ENCODE assay signal across 1 cellular context in the genomic region with DNA sequence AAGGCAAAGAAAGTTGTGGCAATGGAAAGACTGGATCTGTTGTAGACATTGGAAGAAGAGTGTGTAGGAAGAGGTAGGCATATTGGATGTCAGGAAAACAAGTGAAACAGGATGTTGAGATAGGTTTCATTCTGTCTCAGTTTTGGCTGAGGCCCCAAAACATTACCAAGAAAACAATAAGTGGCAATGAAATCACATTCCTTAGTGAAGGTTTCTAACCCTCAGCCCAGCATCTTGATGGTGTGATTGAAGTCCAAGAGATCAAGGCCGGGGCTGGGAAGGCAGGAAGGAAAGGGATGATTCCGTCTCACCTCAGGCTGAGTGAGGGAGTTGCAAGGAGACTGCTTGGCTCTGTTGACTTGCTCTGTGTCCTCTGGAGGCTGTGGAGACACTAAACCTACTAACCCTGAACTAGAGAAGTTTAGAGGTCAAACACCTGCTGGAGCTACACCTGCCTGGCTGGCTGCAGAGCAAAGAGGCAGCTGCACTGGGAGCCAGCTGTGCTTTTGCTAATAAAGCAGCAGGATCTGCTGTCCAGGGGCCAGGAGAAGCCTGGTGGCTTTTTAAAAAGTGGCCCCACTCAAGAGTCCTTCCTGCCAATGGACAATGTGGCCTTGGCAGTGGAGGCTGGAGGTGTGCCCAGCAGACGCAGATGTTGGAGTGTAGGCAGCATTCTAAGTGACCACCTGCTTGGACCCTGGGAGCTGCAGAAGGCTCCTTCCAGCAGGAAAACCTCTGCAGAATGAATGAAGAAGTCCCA.
TF ChIP-seq lines count a peak whose summit lies in the region.

No MANE protein-coding gene starts in this region.

TF ChIP-seq in endothelial cell of umbilical vein, 7 proteins besides CTCF, POLR2A, EP300 and RAD21:
- TF ChIP-seq MYC (IDR thresholded peaks at IDR 0.05; ENCODE audit: low read depth, low read length) (no peak), EZH2 (IDR thresholded peaks at IDR 0.05; ENCODE audit: borderline replicate concordance, low read depth, low read length, severe bottlenecking) (no peak), JUN (IDR thresholded peaks at IDR 0.05; ENCODE audit: borderline replicate concordance, insufficient read depth, insufficient read length, low read depth) (no peak), GATA2 (IDR thresholded peaks at IDR 0.05; ENCODE audit: insufficient read depth, insufficient read length, low read depth, low read length) (no peak), FOS (IDR thresholded peaks at IDR 0.05; ENCODE audit: borderline replicate concordance, insufficient read depth, low read length) (no peak), POLR2AphosphoS5 (IDR thresholded peaks at IDR 0.05; ENCODE audit: insufficient read depth, low read depth, low read length) (no peak)
- TF ChIP-seq, protein P1, sequence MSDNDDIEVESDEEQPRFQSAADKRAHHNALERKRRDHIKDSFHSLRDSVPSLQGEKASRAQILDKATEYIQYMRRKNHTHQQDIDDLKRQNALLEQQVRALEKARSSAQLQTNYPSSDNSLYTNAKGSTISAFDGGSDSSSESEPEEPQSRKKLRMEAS (IDR thresholded peaks at IDR 0.05; ENCODE audit: insufficient read depth, insufficient read length): no peak
